Comparison of ENCODE assay signal across 1 cellular context in the genomic region with DNA sequence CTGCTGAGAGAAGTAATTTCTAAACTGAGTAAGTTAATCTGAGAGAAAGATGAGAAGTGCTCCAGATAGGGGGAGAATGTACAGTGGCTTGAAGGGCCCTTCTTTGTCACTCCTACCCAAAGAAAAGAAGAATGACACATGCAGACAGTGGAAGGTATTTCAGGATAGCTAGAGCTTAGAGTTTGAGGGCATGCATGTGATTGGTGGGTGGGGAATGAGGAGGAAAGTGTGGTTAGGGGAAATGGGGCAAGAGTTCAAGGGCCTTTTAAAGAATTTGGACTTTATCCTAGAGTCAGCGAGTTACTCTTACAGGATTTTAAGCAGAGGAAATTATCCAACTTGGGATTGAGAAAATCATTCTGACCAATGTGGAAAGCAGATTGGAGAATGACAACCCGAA.
TF ChIP-seq lines count a peak whose summit lies in the region.

No MANE protein-coding gene starts in this region.

TF ChIP-seq in HepG2, 621 proteins besides CTCF, POLR2A, EP300 and RAD21 (continued from another document):
- TF ChIP-seq, protein P1, sequence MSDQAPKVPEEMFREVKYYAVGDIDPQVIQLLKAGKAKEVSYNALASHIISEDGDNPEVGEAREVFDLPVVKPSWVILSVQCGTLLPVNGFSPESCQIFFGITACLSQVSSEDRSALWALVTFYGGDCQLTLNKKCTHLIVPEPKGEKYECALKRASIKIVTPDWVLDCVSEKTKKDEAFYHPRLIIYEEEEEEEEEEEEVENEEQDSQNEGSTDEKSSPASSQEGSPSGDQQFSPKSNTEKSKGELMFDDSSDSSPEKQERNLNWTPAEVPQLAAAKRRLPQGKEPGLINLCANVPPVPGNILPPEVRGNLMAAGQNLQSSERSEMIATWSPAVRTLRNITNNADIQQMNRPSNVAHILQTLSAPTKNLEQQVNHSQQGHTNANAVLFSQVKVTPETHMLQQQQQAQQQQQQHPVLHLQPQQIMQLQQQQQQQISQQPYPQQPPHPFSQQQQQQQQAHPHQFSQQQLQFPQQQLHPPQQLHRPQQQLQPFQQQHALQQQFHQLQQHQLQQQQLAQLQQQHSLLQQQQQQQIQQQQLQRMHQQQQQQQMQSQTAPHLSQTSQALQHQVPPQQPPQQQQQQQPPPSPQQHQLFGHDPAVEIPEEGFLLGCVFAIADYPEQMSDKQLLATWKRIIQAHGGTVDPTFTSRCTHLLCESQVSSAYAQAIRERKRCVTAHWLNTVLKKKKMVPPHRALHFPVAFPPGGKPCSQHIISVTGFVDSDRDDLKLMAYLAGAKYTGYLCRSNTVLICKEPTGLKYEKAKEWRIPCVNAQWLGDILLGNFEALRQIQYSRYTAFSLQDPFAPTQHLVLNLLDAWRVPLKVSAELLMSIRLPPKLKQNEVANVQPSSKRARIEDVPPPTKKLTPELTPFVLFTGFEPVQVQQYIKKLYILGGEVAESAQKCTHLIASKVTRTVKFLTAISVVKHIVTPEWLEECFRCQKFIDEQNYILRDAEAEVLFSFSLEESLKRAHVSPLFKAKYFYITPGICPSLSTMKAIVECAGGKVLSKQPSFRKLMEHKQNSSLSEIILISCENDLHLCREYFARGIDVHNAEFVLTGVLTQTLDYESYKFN (CRISPR knock-in tag; conservative IDR thresholded peaks at IDR 0.05): no peak
- no peak for TF ChIP-seq ZNF703 (CRISPR knock-in tag; IDR thresholded peaks at IDR 0.05; ENCODE audit: borderline replicate concordance)
- TF ChIP-seq ZNF878 (CRISPR knock-in tag; IDR thresholded peaks at IDR 0.05): no peak
- no peak for TF ChIP-seq POLR2AphosphoS2 (IDR thresholded peaks at IDR 0.05; ENCODE audit: low read depth, low read length)
- TF ChIP-seq ZFP36L1 (CRISPR knock-in tag; IDR thresholded peaks at IDR 0.05): no peak
- TF ChIP-seq RARA (CRISPR knock-in tag; IDR thresholded peaks at IDR 0.05): peak; percentile 50; the same call in 1 of the 2 replicates
- TF ChIP-seq RARG (CRISPR knock-in tag; IDR thresholded peaks at IDR 0.05; ENCODE audit: low read depth): no peak
- TF ChIP-seq, protein P2, sequence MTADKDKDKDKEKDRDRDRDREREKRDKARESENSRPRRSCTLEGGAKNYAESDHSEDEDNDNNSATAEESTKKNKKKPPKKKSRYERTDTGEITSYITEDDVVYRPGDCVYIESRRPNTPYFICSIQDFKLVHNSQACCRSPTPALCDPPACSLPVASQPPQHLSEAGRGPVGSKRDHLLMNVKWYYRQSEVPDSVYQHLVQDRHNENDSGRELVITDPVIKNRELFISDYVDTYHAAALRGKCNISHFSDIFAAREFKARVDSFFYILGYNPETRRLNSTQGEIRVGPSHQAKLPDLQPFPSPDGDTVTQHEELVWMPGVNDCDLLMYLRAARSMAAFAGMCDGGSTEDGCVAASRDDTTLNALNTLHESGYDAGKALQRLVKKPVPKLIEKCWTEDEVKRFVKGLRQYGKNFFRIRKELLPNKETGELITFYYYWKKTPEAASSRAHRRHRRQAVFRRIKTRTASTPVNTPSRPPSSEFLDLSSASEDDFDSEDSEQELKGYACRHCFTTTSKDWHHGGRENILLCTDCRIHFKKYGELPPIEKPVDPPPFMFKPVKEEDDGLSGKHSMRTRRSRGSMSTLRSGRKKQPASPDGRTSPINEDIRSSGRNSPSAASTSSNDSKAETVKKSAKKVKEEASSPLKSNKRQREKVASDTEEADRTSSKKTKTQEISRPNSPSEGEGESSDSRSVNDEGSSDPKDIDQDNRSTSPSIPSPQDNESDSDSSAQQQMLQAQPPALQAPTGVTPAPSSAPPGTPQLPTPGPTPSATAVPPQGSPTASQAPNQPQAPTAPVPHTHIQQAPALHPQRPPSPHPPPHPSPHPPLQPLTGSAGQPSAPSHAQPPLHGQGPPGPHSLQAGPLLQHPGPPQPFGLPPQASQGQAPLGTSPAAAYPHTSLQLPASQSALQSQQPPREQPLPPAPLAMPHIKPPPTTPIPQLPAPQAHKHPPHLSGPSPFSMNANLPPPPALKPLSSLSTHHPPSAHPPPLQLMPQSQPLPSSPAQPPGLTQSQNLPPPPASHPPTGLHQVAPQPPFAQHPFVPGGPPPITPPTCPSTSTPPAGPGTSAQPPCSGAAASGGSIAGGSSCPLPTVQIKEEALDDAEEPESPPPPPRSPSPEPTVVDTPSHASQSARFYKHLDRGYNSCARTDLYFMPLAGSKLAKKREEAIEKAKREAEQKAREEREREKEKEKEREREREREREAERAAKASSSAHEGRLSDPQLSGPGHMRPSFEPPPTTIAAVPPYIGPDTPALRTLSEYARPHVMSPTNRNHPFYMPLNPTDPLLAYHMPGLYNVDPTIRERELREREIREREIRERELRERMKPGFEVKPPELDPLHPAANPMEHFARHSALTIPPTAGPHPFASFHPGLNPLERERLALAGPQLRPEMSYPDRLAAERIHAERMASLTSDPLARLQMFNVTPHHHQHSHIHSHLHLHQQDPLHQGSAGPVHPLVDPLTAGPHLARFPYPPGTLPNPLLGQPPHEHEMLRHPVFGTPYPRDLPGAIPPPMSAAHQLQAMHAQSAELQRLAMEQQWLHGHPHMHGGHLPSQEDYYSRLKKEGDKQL (CRISPR knock-in tag; IDR thresholded peaks at IDR 0.05; ENCODE audit: low read depth): no peak
- TF ChIP-seq HNF4A (CRISPR knock-in tag; IDR thresholded peaks at IDR 0.05): 0 out of 2 replicates have a peak, but pooled peaks have one; percentile 36
- 0 out of 2 replicates have a peak, but pooled peaks have one; percentile 32 for TF ChIP-seq PPARG (CRISPR knock-in tag; conservative IDR thresholded peaks at IDR 0.05)
- peak; percentile 36; the same call in 1 of the 2 replicates for TF ChIP-seq RXRB (CRISPR knock-in tag; IDR thresholded peaks at IDR 0.05; ENCODE audit: borderline replicate concordance)
- no peak for TF ChIP-seq SP140L (CRISPR knock-in tag; IDR thresholded peaks at IDR 0.05; ENCODE audit: borderline replicate concordance)
- no peak for TF ChIP-seq SATB2 (CRISPR knock-in tag; IDR thresholded peaks at IDR 0.05)
TF ChIP-seq in HepG2: peak in this region for 5.
